10 cellular contexts compared by ENCODE assay signal in the genomic region with DNA sequence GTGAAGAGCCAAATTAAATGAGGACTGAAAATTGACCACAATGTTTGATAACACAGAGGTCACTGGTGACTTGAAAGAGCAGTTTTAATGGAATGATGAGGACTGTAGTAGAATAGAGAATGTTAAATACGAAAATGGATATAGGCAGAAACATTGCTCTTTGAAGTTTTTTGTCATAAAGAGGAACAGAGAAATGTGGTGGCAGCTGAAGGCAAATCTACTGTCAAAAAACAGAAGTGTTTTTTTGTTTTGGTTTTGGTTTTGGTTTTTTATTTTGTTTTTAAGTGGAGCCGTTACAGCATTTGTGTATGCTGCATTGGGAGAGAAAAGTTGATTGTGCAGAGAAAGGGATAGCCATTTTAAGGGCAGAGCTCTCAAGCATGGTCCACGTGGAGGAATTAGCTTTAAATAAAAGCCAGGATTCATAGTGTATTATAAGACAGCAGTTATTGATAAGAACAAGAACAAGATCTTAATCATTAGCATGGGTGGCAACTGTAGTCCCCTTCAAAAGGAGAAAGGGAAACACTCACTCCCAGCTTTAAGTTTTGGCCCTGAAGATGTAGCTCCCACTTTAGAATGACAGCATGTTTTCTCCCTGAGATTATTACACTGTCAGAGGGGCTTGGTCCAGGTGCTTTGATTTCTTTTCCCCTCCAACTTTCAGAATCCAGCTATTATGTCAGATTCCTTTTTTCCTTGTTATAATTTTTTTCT.
DNase-seq lines count a peak whose midpoint lies in the region; ATAC-seq lines count a peak whose summit lies in the region.
"Had no signal": no experiment of that assay in that cellular context is flagged by ENCODE, and none has a peak within 500 bp of the region (broad histone marks: within the 10 kb centered on the region; RNA-seq: fewer than 3 reads in every experiment).

No MANE protein-coding gene starts in this region.

- intact Hi-C loops in CD4-positive, alpha-beta memory T cell (cut with micrococcal nuclease), result no loop called here

- H3K4me1 ChIP-seq in CD4-positive, alpha-beta memory T cell (ENCODE audit: insufficient read depth, low read length), result no peaks in the 10 kb centered on the region
- H3K4me1 ChIP-seq in SJCRH30, result no peaks in the 10 kb centered on the region

- no peak overlapping the region for H3K27ac ChIP-seq in CD4-positive, alpha-beta memory T cell (ENCODE audit: low read depth, low read length)
- no peak overlapping the region for H3K27ac ChIP-seq in SJCRH30

- peaks cover 2 to 11% (median 4%) of the 10 kb centered on the region in 4 donors for H3K4me1 Mint-ChIP-seq in CD4-positive, alpha-beta memory T cell
- peaks cover 8 to 11% (median 10%) of the 10 kb centered on the region in 3 donors for H3K4me1 Mint-ChIP-seq in T-cell

- H3K36me3 ChIP-seq in CD4-positive, alpha-beta memory T cell (ENCODE audit: insufficient read depth, low read length), result no peaks in the 10 kb centered on the region
- no peaks in the 10 kb centered on the region for H3K36me3 ChIP-seq in SJCRH30

- POLR2A ChIA-PET in CD4-positive, alpha-beta memory T cell (lab: Charles Lee; ENCODE audit: partially characterized antibody), result no interaction called here
- POLR2A ChIA-PET in T-cell (lab: Charles Lee), result no interaction called here

- no peak overlapping the region for H3K4me3 ChIP-seq in CD4-positive, alpha-beta memory T cell (ENCODE audit: low read length in 2 of 2)
- no peak overlapping the region for H3K4me3 ChIP-seq in SJCRH30

- no peaks in the 10 kb centered on the region for H3K27me3 Mint-ChIP-seq in CD4-positive, alpha-beta memory T cell
- peaks cover 0 to 3% of the 10 kb centered on the region in 2 donors for H3K27me3 Mint-ChIP-seq in T-cell

- peak overlapping the region in 5 of 8 donors; percentile 13 to 51 (median 30) for H3K4me3 Mint-ChIP-seq in CD4-positive, alpha-beta memory T cell
- H3K4me3 Mint-ChIP-seq in T-cell, result peak overlapping the region in 2 of 3 donors; percentile 0 to 4

- no peaks in the 10 kb centered on the region for H3K27me3 ChIP-seq in CD4-positive, alpha-beta memory T cell (ENCODE audit: insufficient read depth, low read length)
- no peaks in the 10 kb centered on the region for H3K27me3 ChIP-seq in SJCRH30

- no peak for DNase-seq in CD4-positive, alpha-beta memory T cell
- DNase-seq in T-cell (no peak), SJCRH30 (no peak), T-helper 9 cell (no peak), G401 (ENCODE audit: low spot score) (no peak), NCI-H526 (lab: John Stamatoyannopoulos, UW) (no peak)
- DNase-seq: activated gamma-delta T cell treated with Interleukin-2 at 50 U/mL for 16 hours, NCI-H1417 treated with DMSO at 0.1 percent for 48 hours had no signal

- in situ Hi-C loops in G401 (cut with HindIII; ENCODE audit: low sequenced_read_pairs), result no loop called here

- no peaks in the 10 kb centered on the region for H3K9me3 ChIP-seq in CD4-positive, alpha-beta memory T cell (ENCODE audit: control insufficient read depth in 1 of 2, low read length in 2 of 2)
- H3K9me3 ChIP-seq in SJCRH30 (replicated peaks), result no peaks in the 10 kb centered on the region

- peaks cover 0 to 11% (median 0%) of the 10 kb centered on the region in 8 donors for H3K9me3 Mint-ChIP-seq in CD4-positive, alpha-beta memory T cell
- H3K9me3 Mint-ChIP-seq in T-cell, result peaks cover 0 to 9% (median 5%) of the 10 kb centered on the region in 3 donors

- ATAC-seq in GM19372 (IDR thresholded peaks at IDR 0.05; ENCODE audit: low read depth, unreplicated experiment) (peak; percentile 98), HG03097 (IDR thresholded peaks at IDR 0.05; ENCODE audit: low FRiP score, unreplicated experiment) (peak; percentile 98), T-cell (replicated peaks in 1 of 4) (no peak)

- H3K36me3 Mint-ChIP-seq in CD4-positive, alpha-beta memory T cell, result no peaks in the 10 kb centered on the region
- H3K36me3 Mint-ChIP-seq in T-cell, result no peaks in the 10 kb centered on the region

- CTCF ChIA-PET in CD4-positive, alpha-beta memory T cell (lab: Charles Lee; ENCODE audit: partially characterized antibody), result no interaction called here
- CTCF ChIA-PET in T-cell (lab: Charles Lee), result no interaction called here

- peak overlapping the region in 1 of 7 donors; percentile 4 for H3K27ac Mint-ChIP-seq in CD4-positive, alpha-beta memory T cell
- H3K27ac Mint-ChIP-seq in T-cell, result peak overlapping the region in 1 of 2 donors; percentile 21

Comparison
In these comparisons a context has a peak if more than half of its experiments do, and no peak if none do; other contexts are left out.
1. ATAC-seq: peak in GM19372 (single experiment) and HG03097 (single experiment); none in T-cell (0 of 4).